ENCODE assay signal across 9 cellular contexts in genomic region chr20:63009044-63009961, GRCh38. TPM values are rescaled to one million over a fixed set of nuclear protein-coding genes. Genes with fewer than 3 reads are reported as not detected.
A peak's percentile ranks its signal among the peaks of the same experiment; 100 is the strongest.
DNase-seq lines count a peak whose midpoint lies in the region; ATAC-seq and TF ChIP-seq lines count a peak whose summit lies in the region.
"Had no signal": no experiment of that assay in that cellular context is flagged by ENCODE, and none has a peak within 500 bp of the region (broad histone marks: within the 10 kb centered on the region; RNA-seq: fewer than 3 reads in every experiment).

No MANE protein-coding gene starts in this region.

- peak overlapping the region; percentile 97 for H3K4me2 ChIP-seq in DOHH2 (ENCODE audit: low read length)

- H3K27ac ChIP-seq in DOHH2 (ENCODE audit: low read depth, low read length): peak overlapping the region; percentile 98
- H3K27ac ChIP-seq in HUES64 (ENCODE audit: low read depth, low read length): no peak overlapping the region
- peak overlapping the region in 1 of 4 donors; percentile 8 for H3K27ac ChIP-seq in Peyer's patch
- H3K27ac ChIP-seq in thyroid gland: no peak overlapping the region

- TF ChIP-seq POLR2A in Peyer's patch (IDR thresholded peaks at IDR 0.05) (peak in 1 of 2 donors; percentile 13), thyroid gland (IDR thresholded peaks at IDR 0.05) (no peak)

- H4K20me1 ChIP-seq in DOHH2 (ENCODE audit: control insufficient read depth, insufficient read depth, low read depth, low read length): no peaks in the 10 kb centered on the region

- H3K4me3 ChIP-seq in DOHH2 (ENCODE audit: low read length): peak overlapping the region; percentile 96
- H3K4me3 ChIP-seq in HUES64 (ENCODE audit: low read length): peak overlapping the region; percentile 40
- peak overlapping the region in 1 of 4 donors; percentile 27 for H3K4me3 ChIP-seq in Peyer's patch
- H3K4me3 ChIP-seq in fibroblast of pulmonary artery (replicated peaks; ENCODE audit: low read depth, low read length): no peak overlapping the region
- H3K4me3 ChIP-seq in thyroid gland (replicated peaks in 1 of 3): no peak overlapping the region

- peaks cover 2 to 7% of the 10 kb centered on the region in 2 donors for H3K9me3 Mint-ChIP-seq in activated T-cell treated with anti-CD3 and anti-CD28 coated beads, Interleukin-2, amount 50 U/mL, for 72 hours

- peak overlapping the region; percentile 74 to 94 for H3K4me3 Mint-ChIP-seq in activated T-cell treated with anti-CD3 and anti-CD28 coated beads, Interleukin-2, amount 50 U/mL, for 72 hours

- ATAC-seq in GM21447 (IDR thresholded peaks at IDR 0.05; ENCODE audit: unreplicated experiment): peak; percentile 41
- peak; percentile 76 to 83 for ATAC-seq in activated T-cell treated with anti-CD3 and anti-CD28 coated beads, Interleukin-2, amount 50 U/mL, for 72 hours (replicated peaks in 1 of 2)

- H3K27me3 Mint-ChIP-seq in activated T-cell treated with anti-CD3 and anti-CD28 coated beads, Interleukin-2, amount 50 U/mL, for 72 hours (ENCODE audit: low read depth): peaks cover 54% of the 10 kb centered on the region

- H3K9ac ChIP-seq in HUES64 (ENCODE audit: low read depth, low read length): no peak overlapping the region

- no peak overlapping the region for H3K27ac Mint-ChIP-seq in activated T-cell treated with anti-CD3 and anti-CD28 coated beads, Interleukin-2, amount 50 U/mL, for 72 hours

- intact Hi-C loops in thyroid gland (cut with DNase I): loop anchor here (2.0 to 5.0 kb wide), 2 partner anchors 37 to 107 kb away; no protein-coding TSS in a partner anchor

- H3K36me3 Mint-ChIP-seq in activated T-cell treated with anti-CD3 and anti-CD28 coated beads, Interleukin-2, amount 50 U/mL, for 72 hours (ENCODE audit: insufficient read depth in 2 of 2): peaks cover 8 to 9% of the 10 kb centered on the region in 2 donors

- peaks cover 23% of the 10 kb centered on the region for H3K4me1 Mint-ChIP-seq in activated T-cell treated with anti-CD3 and anti-CD28 coated beads, Interleukin-2, amount 50 U/mL, for 72 hours (ENCODE audit: low read depth)

- peaks cover 12% of the 10 kb centered on the region for H3K9me3 ChIP-seq in DOHH2 (ENCODE audit: control insufficient read depth, insufficient read depth, low read length)
- peaks cover 14% of the 10 kb centered on the region for H3K9me3 ChIP-seq in HUES64 (ENCODE audit: insufficient read depth, low read depth, low read length)
- H3K9me3 ChIP-seq in Peyer's patch: no peaks in the 10 kb centered on the region
- no peaks in the 10 kb centered on the region for H3K9me3 ChIP-seq in thyroid gland

- 19% methylated on average over 54 of the region's 54 CpGs for WGBS in HUES64
- WGBS in thyroid gland, 2 donors: 1 to 11% methylated on average over 13 to 27 of the region's 54 CpGs

- H3K9me2 ChIP-seq in DOHH2 (replicated peaks; ENCODE audit: control insufficient read depth, low read length): no peaks in the 10 kb centered on the region

- DNase-seq in Peyer's patch (peak; percentile 70 to 90 (median 83)), fibroblast of pulmonary artery (ENCODE audit: low read depth) (peak; percentile 63), occipital lobe (lab: John Stamatoyannopoulos, UW) (peak; percentile 27), thyroid gland (peak; percentile 59 to 66)
- peak; percentile 85 to 88 for DNase-seq in activated T-cell treated with anti-CD3 and anti-CD28 coated beads, Interleukin-2, amount 50 U/mL, for 72 hours

- peaks cover 17% of the 10 kb centered on the region for H3F3A ChIP-seq in DOHH2 (ENCODE audit: control insufficient read depth, insufficient read depth)

- H3K27me3 ChIP-seq in DOHH2 (ENCODE audit: control insufficient read depth, low read length) (peaks cover 16% of the 10 kb centered on the region), HUES64 (ENCODE audit: insufficient read depth, low read length) (peaks cover 89% of the 10 kb centered on the region), Peyer's patch (peaks cover 0 to 56% of the 10 kb centered on the region in 2 donors), thyroid gland (peaks cover 35% of the 10 kb centered on the region)

- peaks cover 42% of the 10 kb centered on the region for H3K79me2 ChIP-seq in DOHH2 (ENCODE audit: control insufficient read depth, low read length)

- peaks cover 29% of the 10 kb centered on the region for H3K36me3 ChIP-seq in DOHH2 (ENCODE audit: control insufficient read depth, low read length)
- H3K36me3 ChIP-seq in HUES64 (ENCODE audit: insufficient read depth, low read length): no peaks in the 10 kb centered on the region
- no peaks in the 10 kb centered on the region for H3K36me3 ChIP-seq in Peyer's patch
- no peaks in the 10 kb centered on the region for H3K36me3 ChIP-seq in thyroid gland

- H3K4me1 ChIP-seq in DOHH2 (ENCODE audit: control insufficient read depth, low read length) (peaks cover 38% of the 10 kb centered on the region), HUES64 (ENCODE audit: insufficient read depth, low read length) (peaks cover 10% of the 10 kb centered on the region), Peyer's patch (peaks cover 0 to 29% (median 20%) of the 10 kb centered on the region in 4 donors), thyroid gland (peaks cover 0 to 19% of the 10 kb centered on the region in 2 donors)

- TF ChIP-seq CTCF in DOHH2 (IDR thresholded peaks at IDR 0.05; ENCODE audit: low read depth, low read length, poor library complexity, severe bottlenecking) (peak; percentile 86), Peyer's patch (IDR thresholded peaks at IDR 0.05) (peak; percentile 92 to 96 (median 94)), fibroblast of pulmonary artery (IDR thresholded peaks at IDR 0.05; ENCODE audit: low read length, missing control alignments) (peak; percentile 83), thyroid gland (IDR thresholded peaks at IDR 0.05) (peak; percentile 82 to 95 (median 87))

RNA-seq across cellular contexts. Expression of gene BHLHE23, which starts 2.5 kb away (rescaled TPM):
- polyA plus RNA-seq in HUES64 (2013, experiment 1 of 2): not detected
- polyA plus RNA-seq in HUES64 (2013, experiment 2 of 2): not detected
- total RNA-seq in Peyer's patch (not detected), occipital lobe (not detected), thyroid gland (not detected)
- not detected for total RNA-seq in activated T-cell treated with anti-CD3 and anti-CD28 coated beads, Interleukin-2, amount 50 U/mL, for 72 hours
- total RNA-seq: renal cortical epithelial cell had no signal

RNA-seq across cellular contexts. Expression of gene SLC17A9, which starts 56.8 kb away (rescaled TPM):
- 6.0 TPM for polyA plus RNA-seq in HUES64 (2013, experiment 1 of 2)
- polyA plus RNA-seq in HUES64 (2013, experiment 2 of 2): 6.9 TPM
- total RNA-seq in Peyer's patch: 10 to 100 TPM in 1 of 4 donors, 1 to 10 TPM in 3; 3.8 to 19.0 (median 5.2) TPM
- 10 to 100 TPM; 10.2 to 11.8 TPM for total RNA-seq in activated T-cell treated with anti-CD3 and anti-CD28 coated beads, Interleukin-2, amount 50 U/mL, for 72 hours
- 0.16 TPM for total RNA-seq in occipital lobe
- total RNA-seq in thyroid gland: 1 to 10 TPM in 2 of 4 donors, under 1 TPM in 2; 0.68 to 1.6 (median 1.00) TPM

Comparison
In these comparisons a context has a peak if more than half of its experiments do, and no peak if none do; other contexts are left out.
1. H3K4me3 ChIP-seq: peak in DOHH2 (single experiment) and HUES64 (single experiment); none in fibroblast of pulmonary artery (single experiment) and thyroid gland (0 of 3).
2. DNase-seq: peak in every context shown above with its lines; median percentile 86 in activated T-cell treated with anti-CD3 and anti-CD28 coated beads, Interleukin-2, amount 50 U/mL, for 72 hours; 83 in Peyer's patch; 63 in fibroblast of pulmonary artery; 62 in thyroid gland; 27 in occipital lobe.
3. Peak in every context shown above with its lines, with median percentiles within 50 percentile points of each other: CTCF ChIP-seq.